8 cellular contexts compared by ENCODE assay signal in the genomic region with DNA sequence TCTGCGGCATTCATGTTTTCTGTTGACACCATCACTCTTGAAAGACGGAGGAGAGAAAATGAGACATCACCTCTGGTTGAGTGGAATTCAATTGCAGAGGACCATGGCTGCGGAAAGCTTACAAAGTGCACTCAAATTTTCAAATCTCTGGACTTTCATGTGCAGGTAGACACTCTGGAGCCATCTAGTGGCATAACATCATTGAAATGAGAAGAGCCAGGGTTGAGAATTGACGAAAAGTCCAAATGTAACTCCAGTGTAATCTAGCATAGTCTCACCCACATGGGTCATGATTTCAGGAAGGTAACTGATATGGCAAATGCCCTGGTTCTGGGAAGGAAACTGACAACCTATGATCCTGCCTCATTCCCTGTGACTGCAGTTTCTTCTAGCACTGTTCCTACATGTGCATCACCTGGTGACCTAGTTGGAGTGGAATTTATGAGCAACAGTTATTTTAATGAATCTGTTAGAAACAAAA.
DNase-seq lines count a peak whose midpoint lies in the region; ATAC-seq and TF ChIP-seq lines count a peak whose summit lies in the region.

No MANE protein-coding gene starts in this region.

- no peaks in the 10 kb centered on the region for H3K9me3 ChIP-seq in left ventricle myocardium inferior (replicated peaks)

- no peak for ATAC-seq in left ventricle myocardium superior
- ATAC-seq in HG02973 (IDR thresholded peaks at IDR 0.05; ENCODE audit: unreplicated experiment): no peak
- ATAC-seq in HG03571 (IDR thresholded peaks at IDR 0.05; ENCODE audit: unreplicated experiment): no peak
- ATAC-seq in GM18870 (IDR thresholded peaks at IDR 0.05; ENCODE audit: unreplicated experiment): no peak

- H3K27ac ChIP-seq in left ventricle myocardium inferior (replicated peaks): no peak overlapping the region

- no peak overlapping the region for H3K4me3 Mint-ChIP-seq in neural crest cell

- intact Hi-C loops in left ventricle myocardium inferior (cut with micrococcal nuclease): no loop called here
- intact Hi-C loops in left ventricle myocardium superior (cut with micrococcal nuclease): no loop called here

- H3K27ac Mint-ChIP-seq in neural crest cell (ENCODE audit: unreplicated experiment): no peak overlapping the region

- no peaks in the 10 kb centered on the region for H3K36me3 Mint-ChIP-seq in neural crest cell (ENCODE audit: low read depth)

- DNase-seq in left ventricle myocardium inferior (no peak), left ventricle myocardium superior (no peak), NCI-H1930 (lab: John Stamatoyannopoulos, UW) (peak; percentile 28), cardiac fibroblast (ENCODE audit: low read depth in 2 of 2) (peak; percentile 81 to 88), neural crest cell (ENCODE audit: low read depth, low spot score) (no peak)

- no peaks in the 10 kb centered on the region for H3K4me1 ChIP-seq in left ventricle myocardium inferior

- peaks cover 15% of the 10 kb centered on the region for H3K27me3 ChIP-seq in left ventricle myocardium inferior (ENCODE audit: low read depth)

- TF ChIP-seq CTCF in left ventricle myocardium inferior (IDR thresholded peaks at IDR 0.05; ENCODE audit: borderline replicate concordance) (peak; percentile 48), cardiac fibroblast (IDR thresholded peaks at IDR 0.05; ENCODE audit: low read depth, low read length) (peak; percentile 75), neural crest cell (conservative IDR thresholded peaks at IDR 0.05) (peak; percentile 74)

- H3K9me3 Mint-ChIP-seq in neural crest cell: no peaks in the 10 kb centered on the region

- peaks cover 17% of the 10 kb centered on the region for H3K27me3 Mint-ChIP-seq in neural crest cell (ENCODE audit: low read depth)

- H3K4me3 ChIP-seq in left ventricle myocardium inferior (no peak overlapping the region), cardiac fibroblast (replicated peaks in 1 of 2; ENCODE audit: low read depth in 2 of 2, low read length in 2 of 2) (no peak overlapping the region)

- H3K4me1 Mint-ChIP-seq in neural crest cell: no peaks in the 10 kb centered on the region

- no peaks in the 10 kb centered on the region for H3K36me3 ChIP-seq in left ventricle myocardium inferior

Comparison
In these comparisons a context has a peak if more than half of its experiments do, and no peak if none do; other contexts are left out.
1. DNase-seq: peak in NCI-H1930 (2 of 2) and cardiac fibroblast (2 of 2); none in left ventricle myocardium inferior (single experiment), left ventricle myocardium superior (single experiment) and neural crest cell (single experiment).
2. Peak in every context shown above with its lines, with median percentiles within 50 percentile points of each other: CTCF ChIP-seq.